Comparison of ENCODE assay signal across 9 cellular contexts in the genomic region with DNA sequence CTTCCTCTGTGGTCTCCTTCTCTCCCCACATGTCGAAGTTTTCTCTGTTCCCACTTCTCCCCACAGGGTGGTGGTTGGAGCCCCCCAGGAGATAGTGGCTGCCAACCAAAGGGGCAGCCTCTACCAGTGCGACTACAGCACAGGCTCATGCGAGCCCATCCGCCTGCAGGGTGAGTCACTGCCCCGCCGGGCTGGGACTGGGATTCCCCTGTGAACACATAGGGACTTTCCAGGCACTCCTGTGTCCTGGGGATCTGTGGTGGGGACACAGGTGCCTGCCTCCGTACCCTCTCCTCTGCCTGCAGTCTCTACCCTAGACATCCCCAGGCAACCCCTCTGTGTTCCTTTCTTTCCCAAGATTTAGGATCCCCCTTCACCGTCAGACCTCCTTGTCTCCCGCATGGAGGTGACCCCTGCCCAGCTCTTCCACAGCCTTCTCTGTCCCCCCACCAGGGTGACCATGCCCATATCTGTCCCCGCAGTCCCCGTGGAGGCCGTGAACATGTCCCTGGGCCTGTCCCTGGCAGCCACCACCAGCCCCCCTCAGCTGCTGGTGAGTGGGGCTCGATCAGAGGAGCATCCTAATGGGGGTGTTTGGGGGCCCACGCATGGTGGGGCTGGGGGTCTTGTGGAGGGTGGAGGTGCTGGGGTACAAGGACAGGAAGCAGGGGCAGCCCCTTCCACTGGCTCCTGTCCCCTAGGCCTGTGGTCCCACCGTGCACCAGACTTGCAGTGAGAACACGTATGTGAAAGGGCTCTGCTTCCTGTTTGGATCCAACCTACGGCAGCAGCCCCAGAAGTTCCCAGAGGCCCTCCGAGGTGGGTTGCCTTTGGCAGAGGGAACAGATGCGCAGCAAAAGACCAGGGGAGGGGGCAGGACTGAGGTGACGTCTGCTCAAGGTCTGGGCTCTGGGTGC. TPM values are rescaled to one million over a fixed set of nuclear protein-coding genes. Genes with fewer than 3 reads are reported as not detected.
A peak's percentile ranks its signal among the peaks of the same experiment; 100 is the strongest.
DNase-seq lines count a peak whose midpoint lies in the region; ATAC-seq and TF ChIP-seq lines count a peak whose summit lies in the region.
"Had no signal": no experiment of that assay in that cellular context is flagged by ENCODE, and none has a peak within 500 bp of the region (broad histone marks: within the 10 kb centered on the region; RNA-seq: fewer than 3 reads in every experiment).

No MANE protein-coding gene starts in this region.

- H3K9ac ChIP-seq in H9 (ENCODE audit: extremely low read depth, insufficient read length, low read length): no peak overlapping the region
- no peak overlapping the region for H3K9ac ChIP-seq in neural progenitor cell

- H3K4me1 Mint-ChIP-seq in H9 (peaks cover 18 to 19% of the 10 kb centered on the region in 2 experiments), neural progenitor cell (no peaks in the 10 kb centered on the region)
- H3K4me1 Mint-ChIP-seq in activated T-helper 2 cell treated with anti-CD3 and anti-CD28 coated beads, Interferon-gamma antibody, Interleukin-2, Interleukin-4, amounts not matched to agents 10 μg/mL and 5 μg/mL and 100 μg/mL, durations not matched to agents 14 hours and 24 hours and 36 hours (ENCODE audit: low read depth): peaks cover 36% of the 10 kb centered on the region

- intact Hi-C loops in activated T-helper 2 cell treated with anti-CD3 and anti-CD28 coated beads, Interferon-gamma antibody, Interleukin-2, Interleukin-4, amounts not matched to agents 10 μg/mL and 5 μg/mL and 100 μg/mL, durations not matched to agents 14 hours and 24 hours and 36 hours (cut with micrococcal nuclease): loop anchor here (2.0 to 10.0 kb wide), 4 partner anchors 21 to 159 kb away; a partner anchor contains a TSS

- peak; percentile 42 for ATAC-seq in upper lobe of left lung (ENCODE audit: low FRiP score in 2 of 2)

- TF ChIP-seq POLR2A in NB4 (IDR thresholded peaks at IDR 0.05; ENCODE audit: extremely low read depth, insufficient read length) (no peak), upper lobe of left lung (IDR thresholded peaks at IDR 0.05) (no peak)

- H4K91ac ChIP-seq in H9 (ENCODE audit: insufficient read length, low read depth, low read length): no peak overlapping the region

- TF ChIP-seq CTCF in GM12872 (IDR thresholded peaks at IDR 0.05; ENCODE audit: insufficient read depth, low read depth, low read length) (peak; percentile 15; the same call in 1 of the 3 replicates), H9 (conservative IDR thresholded peaks at IDR 0.05) (peak; percentile 32; the same call in 2 of the 3 replicates), NB4 (IDR thresholded peaks at IDR 0.05; ENCODE audit: low read depth, low read length) (no peak), upper lobe of left lung (IDR thresholded peaks at IDR 0.05) (no peak), neural progenitor cell (IDR thresholded peaks at IDR 0.05) (no peak)

- H3K4me1 ChIP-seq in H9 (ENCODE audit: insufficient read depth, low read length) (peaks cover 1% of the 10 kb centered on the region; the same call in 1 of the 2 replicates), upper lobe of left lung (peaks cover 0 to 8% (median 3%) of the 10 kb centered on the region in 4 donors), neural progenitor cell (no peaks in the 10 kb centered on the region)

- H3K27ac ChIP-seq in H9 (ENCODE audit: insufficient read length, low read depth, low read length) (no peak overlapping the region), upper lobe of left lung (peak overlapping the region in 1 of 4 donors; percentile 11), neural progenitor cell (no peak overlapping the region)

- H4K5ac ChIP-seq in H9 (ENCODE audit: insufficient read length, low read depth, low read length): no peak overlapping the region

- H4K20me1 ChIP-seq in H9 (ENCODE audit: control insufficient read depth, insufficient read depth, insufficient read length) (no peaks in the 10 kb centered on the region), neural progenitor cell (ENCODE audit: low read depth) (no peaks in the 10 kb centered on the region)

- H3T11ph ChIP-seq in H9 (ENCODE audit: low read length): no peak overlapping the region

- H3K27ac Mint-ChIP-seq in H9: peak overlapping the region in 2 of 3 experiments; percentile 39 to 92; a peak in 3 of 7 replicates
- H3K27ac Mint-ChIP-seq in activated T-helper 2 cell treated with anti-CD3 and anti-CD28 coated beads, Interferon-gamma antibody, Interleukin-2, Interleukin-4, amounts not matched to agents 10 μg/mL and 5 μg/mL and 100 μg/mL, durations not matched to agents 14 hours and 24 hours and 36 hours: peak overlapping the region; percentile 83
- no peak overlapping the region for H3K27ac Mint-ChIP-seq in neural progenitor cell

- H2BK5ac ChIP-seq in H9 (ENCODE audit: insufficient read length, low read length): no peak overlapping the region

- H3K27me3 ChIP-seq in H9 (ENCODE audit: insufficient read depth, low read length): no peaks in the 10 kb centered on the region
- no peaks in the 10 kb centered on the region for H3K27me3 ChIP-seq in upper lobe of left lung
- no peaks in the 10 kb centered on the region for H3K27me3 ChIP-seq in neural progenitor cell

- H2BK120ac ChIP-seq in H9 (ENCODE audit: low read depth, low read length, poor library complexity, severe bottlenecking): no peak overlapping the region

- H2BK12ac ChIP-seq in H9 (ENCODE audit: insufficient read length, low read depth, low read length): no peak overlapping the region

- H2BK20ac ChIP-seq in H9 (ENCODE audit: low read depth, low read length, poor library complexity, severe bottlenecking): no peak overlapping the region

- no peak overlapping the region for H3K4me2 ChIP-seq in H9 (ENCODE audit: insufficient read depth, insufficient read length, low read length)
- H3K4me2 ChIP-seq in neural progenitor cell: no peak overlapping the region

- H3K9me3 ChIP-seq in H9 (ENCODE audit: control insufficient read depth, low read depth, low read length) (no peaks in the 10 kb centered on the region), upper lobe of left lung (no peaks in the 10 kb centered on the region), neural progenitor cell (ENCODE audit: low read depth) (no peaks in the 10 kb centered on the region)

- TF ChIP-seq EP300 in upper lobe of left lung (IDR thresholded peaks at IDR 0.05): no peak

- H3K36me3 ChIP-seq in upper lobe of left lung (no peaks in the 10 kb centered on the region), neural progenitor cell (no peaks in the 10 kb centered on the region)

- no peak overlapping the region for H3K18ac ChIP-seq in H9 (ENCODE audit: insufficient read length, low read depth, low read length)

- H3K27me3 Mint-ChIP-seq in H9 (ENCODE audit: low read depth): no peaks in the 10 kb centered on the region; the same call in none of the 2 replicates
- H3K27me3 Mint-ChIP-seq in activated T-helper 2 cell treated with anti-CD3 and anti-CD28 coated beads, Interferon-gamma antibody, Interleukin-2, Interleukin-4, amounts not matched to agents 10 μg/mL and 5 μg/mL and 100 μg/mL, durations not matched to agents 14 hours and 24 hours and 36 hours (ENCODE audit: low read depth): no peaks in the 10 kb centered on the region
- peaks cover 2% of the 10 kb centered on the region for H3K27me3 Mint-ChIP-seq in neural progenitor cell (ENCODE audit: insufficient read depth, low read depth)

- H3K14ac ChIP-seq in H9 (ENCODE audit: insufficient read depth, low read length): no peak overlapping the region; the same call in 1 of the 2 replicates

- H3K36me3 Mint-ChIP-seq in H9 (ENCODE audit: insufficient read depth in 1 of 3, low read depth in 3 of 3) (no peaks in the 10 kb centered on the region), neural progenitor cell (no peaks in the 10 kb centered on the region)
- no peaks in the 10 kb centered on the region for H3K36me3 Mint-ChIP-seq in activated T-helper 2 cell treated with anti-CD3 and anti-CD28 coated beads, Interferon-gamma antibody, Interleukin-2, Interleukin-4, amounts not matched to agents 10 μg/mL and 5 μg/mL and 100 μg/mL, durations not matched to agents 14 hours and 24 hours and 36 hours (ENCODE audit: low read depth)

- peak; percentile 60 for DNase-seq in H9
- DNase-seq in NB4 (ENCODE audit: low read depth): peak; percentile 37
- DNase-seq in activated T-helper 2 cell treated with anti-CD3 and anti-CD28 coated beads, Interferon-gamma antibody, Interleukin-2, Interleukin-4, amounts not matched to agents 10 μg/mL and 5 μg/mL and 100 μg/mL, durations not matched to agents 14 hours and 24 hours and 36 hours (ENCODE audit: low spot score): peak; percentile 40
- DNase-seq in lung microvascular endothelial cell (ENCODE audit: low read depth in 2 of 2): peak; percentile 67 to 75
- peak; percentile 40 to 54 for DNase-seq in upper lobe of left lung
- DNase-seq in amygdala (lab: John Stamatoyannopoulos, UW): no peak
- DNase-seq in neural progenitor cell (ENCODE audit: low spot score): no peak

- H3F3A ChIP-seq in neural progenitor cell (ENCODE audit: low read depth): no peaks in the 10 kb centered on the region

- H3K9me3 Mint-ChIP-seq in H9 (no peaks in the 10 kb centered on the region), neural progenitor cell (no peaks in the 10 kb centered on the region)
- H3K9me3 Mint-ChIP-seq in activated T-helper 2 cell treated with anti-CD3 and anti-CD28 coated beads, Interferon-gamma antibody, Interleukin-2, Interleukin-4, amounts not matched to agents 10 μg/mL and 5 μg/mL and 100 μg/mL, durations not matched to agents 14 hours and 24 hours and 36 hours: no peaks in the 10 kb centered on the region

- H3K79me2 ChIP-seq in H9 (ENCODE audit: insufficient read depth, low read length) (no peaks in the 10 kb centered on the region), neural progenitor cell (ENCODE audit: low read depth) (no peaks in the 10 kb centered on the region)

- H2BK15ac ChIP-seq in H9 (ENCODE audit: low read depth, low read length): no peak overlapping the region

- H3K23ac ChIP-seq in H9 (ENCODE audit: insufficient read length, low read depth, low read length): no peak overlapping the region

- no peak overlapping the region for H3K4ac ChIP-seq in H9 (ENCODE audit: low read depth, low read length)

- no peak overlapping the region for H2AK5ac ChIP-seq in H9 (ENCODE audit: insufficient read length, low read length)

- no peaks in the 10 kb centered on the region for H3K79me1 ChIP-seq in H9 (ENCODE audit: insufficient read depth, low read depth, low read length, poor library complexity, severe bottlenecking)

- no peaks in the 10 kb centered on the region for H3K23me2 ChIP-seq in H9 (ENCODE audit: insufficient read length, low read depth, low read length, poor library complexity, severe bottlenecking)

- WGBS in H9 (ENCODE audit: extremely low coverage, insufficient read length, low lambda C conversion rate): no CpG with 5 or more reads among the region's 20 CpGs
- WGBS in upper lobe of left lung, 2 donors: 52 to 55% methylated on average over 16 to 20 of the region's 20 CpGs

- no peak overlapping the region for H3K56ac ChIP-seq in H9 (ENCODE audit: insufficient read length, low read depth, low read length)

- no peak overlapping the region for H2AFZ ChIP-seq in H9 (ENCODE audit: low read length)
- H2AFZ ChIP-seq in neural progenitor cell (replicated peaks): no peak overlapping the region

- no peak overlapping the region for H3K4me3 ChIP-seq in NB4 (ENCODE audit: low read depth, low read length)
- no peak overlapping the region for H3K4me3 ChIP-seq in upper lobe of left lung
- H3K4me3 ChIP-seq in neural progenitor cell: no peak overlapping the region

- H4K8ac ChIP-seq in H9 (replicated peaks; ENCODE audit: insufficient read length, low read depth, low read length): no peak overlapping the region

- H3K4me3 Mint-ChIP-seq in H9 (no peak overlapping the region), neural progenitor cell (no peak overlapping the region)
- peak overlapping the region; percentile 51 for H3K4me3 Mint-ChIP-seq in activated T-helper 2 cell treated with anti-CD3 and anti-CD28 coated beads, Interferon-gamma antibody, Interleukin-2, Interleukin-4, amounts not matched to agents 10 μg/mL and 5 μg/mL and 100 μg/mL, durations not matched to agents 14 hours and 24 hours and 36 hours (ENCODE audit: low read depth)

RNA-seq across cellular contexts. Expression of a gene that starts 5.8 kb away (rescaled TPM):
- total RNA-seq in H9 (2021) (0.18 and 0.33 TPM in 2 replicates), lung microvascular endothelial cell (under 0.01 TPM in 1 of 2 replicates, not detected in the other), upper lobe of left lung (10 to 100 TPM; 12.3 to 65.2 (median 40.9) TPM), neural progenitor cell (ENCODE audit: low replicate concordance) (not detected in 2 replicates)
- 7.0 and 8.4 TPM in 2 replicates for total RNA-seq in activated T-helper 2 cell treated with anti-CD3 and anti-CD28 coated beads, Interferon-gamma antibody, Interleukin-2, Interleukin-4, amounts not matched to agents 10 μg/mL and 5 μg/mL and 100 μg/mL, durations not matched to agents 14 hours and 24 hours and 36 hours

RNA-seq across cellular contexts. Expression of a gene that starts 48.7 kb away (rescaled TPM):
- total RNA-seq in H9 (2021): 0.70 and 2.1 TPM in 2 replicates
- total RNA-seq in activated T-helper 2 cell treated with anti-CD3 and anti-CD28 coated beads, Interferon-gamma antibody, Interleukin-2, Interleukin-4, amounts not matched to agents 10 μg/mL and 5 μg/mL and 100 μg/mL, durations not matched to agents 14 hours and 24 hours and 36 hours: not detected in 2 replicates
- total RNA-seq in lung microvascular endothelial cell: not detected in 2 replicates
- total RNA-seq in upper lobe of left lung: not detected
- total RNA-seq in neural progenitor cell (ENCODE audit: low replicate concordance): not detected in 2 replicates
- total RNA-seq: mononuclear cell had no signal

RNA-seq across cellular contexts. Expression of a gene that starts 51.7 kb away (rescaled TPM):
- 1.2 and 1.3 TPM in 2 replicates for total RNA-seq in H9 (2021)
- 0.11 TPM in 1 of 2 replicates, not detected in the other for total RNA-seq in activated T-helper 2 cell treated with anti-CD3 and anti-CD28 coated beads, Interferon-gamma antibody, Interleukin-2, Interleukin-4, amounts not matched to agents 10 μg/mL and 5 μg/mL and 100 μg/mL, durations not matched to agents 14 hours and 24 hours and 36 hours
- not detected in 2 replicates for total RNA-seq in lung microvascular endothelial cell
- under 1 TPM in 1 of 6 donors, not detected in 5; 0.27 TPM for total RNA-seq in upper lobe of left lung
- 0.07 TPM in 1 of 2 replicates, not detected in the other for total RNA-seq in neural progenitor cell (ENCODE audit: low replicate concordance)

Comparison
In these comparisons a context has a peak if more than half of its experiments do, and no peak if none do; other contexts are left out.
1. CTCF ChIP-seq: peak in GM12872 (single experiment) and H9 (single experiment); none in NB4 (single experiment), upper lobe of left lung (0 of 6) and neural progenitor cell (single experiment).
2. DNase-seq: peak in H9 (single experiment), NB4 (single experiment), activated T-helper 2 cell treated with anti-CD3 and anti-CD28 coated beads, Interferon-gamma antibody, Interleukin-2, Interleukin-4, amounts not matched to agents 10 μg/mL and 5 μg/mL and 100 μg/mL, durations not matched to agents 14 hours and 24 hours and 36 hours (single experiment), lung microvascular endothelial cell (2 of 2) and upper lobe of left lung (2 of 2); none in amygdala (0 of 56) and neural progenitor cell (single experiment).